ENCODE assay signal across 34 cellular contexts in the genomic region with DNA sequence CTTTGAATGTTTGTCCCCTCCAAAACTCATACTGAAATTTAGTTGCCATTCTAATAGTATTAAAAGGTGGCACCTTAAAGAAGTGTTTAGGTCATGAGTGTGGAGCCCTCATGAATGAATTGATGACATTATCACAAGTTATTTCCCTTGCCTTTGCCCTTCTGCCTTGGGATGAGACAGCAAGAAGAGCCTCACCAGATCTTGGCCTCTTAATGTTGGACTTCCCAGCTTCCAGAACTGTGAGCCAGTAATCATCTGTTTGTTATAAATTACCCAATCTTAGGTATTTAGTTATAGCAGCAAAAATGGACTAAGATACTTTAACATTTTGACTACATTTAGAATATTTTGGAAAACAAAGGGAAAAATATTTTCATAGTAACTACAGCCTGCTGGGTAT.
"Had no signal": no experiment of that assay in that cellular context is flagged by ENCODE, and none has a peak within 500 bp of the region (broad histone marks: within the 10 kb centered on the region; RNA-seq: fewer than 3 reads in every experiment).

No MANE protein-coding gene starts in this region.

- H3K36me3 ChIP-seq: adrenal gland, cardiac muscle cell, gastroesophageal sphincter, heart right ventricle, WERI-Rb-1 had no signal

- H3K4me1 ChIP-seq: adrenal gland, body of pancreas, gastroesophageal sphincter, heart right ventricle had no signal

- H3K4me3 Mint-ChIP-seq: activated B cell treated with CpG ODN at 0.5 μM for 24 hours; activated CD4-positive, alpha-beta memory T cell treated with anti-CD3 and anti-CD28 coated beads for 36 hours; activated CD4-positive, alpha-beta T cell treated with anti-CD3 and anti-CD28 coated beads for 36 hours; activated CD4-positive, alpha-beta T cell treated with anti-CD3 and anti-CD28 coated beads, Interleukin-2, amount 10 ng/mL, durations not matched to agents 24 days and 14 days; activated CD8-positive, alpha-beta memory T cell treated with anti-CD3 and anti-CD28 coated beads, Interleukin-2, amount 10 ng/mL, durations not matched to agents 7 days and 5 days; activated CD8-positive, alpha-beta T cell treated with anti-CD3 and anti-CD28 coated beads, Interleukin-2, amount 10 ng/mL, durations not matched to agents 7 days and 5 days; activated naive CD4-positive, alpha-beta T cell treated with anti-CD3 and anti-CD28 coated beads for 36 hours; activated naive CD4-positive, alpha-beta T cell treated with anti-CD3 and anti-CD28 coated beads, Interleukin-2, amount 50 U/mL, for 24 hours; activated naive CD8-positive, alpha-beta T cell treated with anti-CD3 and anti-CD28 coated beads for 36 hours; activated naive CD8-positive, alpha-beta T cell treated with anti-CD3 and anti-CD28 coated beads, Interleukin-2, amount 50 U/mL, for 24 hours; activated T-helper 1 cell treated with anti-CD3 and anti-CD28 coated beads, Interleukin-12 subunit alpha, Interleukin-12 subunit beta, Interleukin-2, Interleukin-4 antibody, amounts not matched to agents 30 ng/mL and 10 ng/mL and 1 ng/mL, durations not matched to agents 14 hours and 24 hours and 36 hours; dendritic cell treated with granulocyte-macrophage colony-stimulating factor and Interleukin-4, amounts not matched to agents 40 ng/mL and 50 ng/mL, for 4 days; T-helper 17 cell; T-helper 2 cell treated with Interferon-gamma antibody and Interleukin-4, amounts not matched to agents 5 μg/mL and 100 μg/mL, for 36 hours had no signal

- H3K9me3 Mint-ChIP-seq: activated CD4-positive, alpha-beta memory T cell treated with anti-CD3 and anti-CD28 coated beads for 36 hours; activated CD4-positive, alpha-beta T cell treated with anti-CD3 and anti-CD28 coated beads, Interleukin-2, amount 10 ng/mL, durations not matched to agents 24 days and 14 days; activated naive CD4-positive, alpha-beta T cell treated with anti-CD3 and anti-CD28 coated beads for 36 hours; activated naive CD8-positive, alpha-beta T cell treated with anti-CD3 and anti-CD28 coated beads, Interleukin-2, amount 50 U/mL, for 24 hours; activated T-helper 1 cell treated with anti-CD3 and anti-CD28 coated beads, Interleukin-12 subunit alpha, Interleukin-12 subunit beta, Interleukin-2, Interleukin-4 antibody, amounts not matched to agents 30 ng/mL and 10 ng/mL and 1 ng/mL, durations not matched to agents 14 hours and 24 hours and 36 hours; activated T-helper 2 cell treated with anti-CD3 and anti-CD28 coated beads, Interferon-gamma antibody, Interleukin-2, Interleukin-4, amounts not matched to agents 10 μg/mL and 5 μg/mL and 100 μg/mL, durations not matched to agents 14 hours and 24 hours and 36 hours; T-helper 2 cell treated with Interferon-gamma antibody and Interleukin-4, amounts not matched to agents 5 μg/mL and 100 μg/mL, for 36 hours had no signal

- DNase-seq: activated B cell treated with CpG ODN at 0.5 μM for 24 hours; activated CD4-positive, alpha-beta memory T cell treated with anti-CD3 and anti-CD28 coated beads for 36 hours; activated CD4-positive, alpha-beta T cell treated with anti-CD3 and anti-CD28 coated beads for 36 hours; activated CD4-positive, alpha-beta T cell treated with anti-CD3 and anti-CD28 coated beads, Interleukin-2, amount 10 ng/mL, durations not matched to agents 24 days and 14 days; activated CD8-positive, alpha-beta memory T cell treated with anti-CD3 and anti-CD28 coated beads, Interleukin-2, amount 10 ng/mL, durations not matched to agents 7 days and 5 days; activated CD8-positive, alpha-beta memory T cell treated with anti-CD3 and anti-CD28 coated beads, Interleukin-2, amount 50 U/mL, for 4 hours; activated CD8-positive, alpha-beta T cell treated with anti-CD3 and anti-CD28 coated beads, Interleukin-2, amount 10 ng/mL, durations not matched to agents 7 days and 5 days; activated effector memory CD4-positive, alpha-beta T cell treated with anti-CD3 and anti-CD28 coated beads, Interleukin-2, amount 50 U/mL, for 16 hours; activated naive CD4-positive, alpha-beta T cell treated with anti-CD3 and anti-CD28 coated beads for 36 hours; activated naive CD8-positive, alpha-beta T cell treated with anti-CD3 and anti-CD28 coated beads for 36 hours; activated naive CD8-positive, alpha-beta T cell treated with anti-CD3 and anti-CD28 coated beads, Interleukin-2, amount 50 U/mL, for 24 hours; activated T-cell treated with anti-CD3 and anti-CD28 coated beads, Interleukin-2, amount 50 U/mL, for 1 hour; activated T-cell treated with anti-CD3 and anti-CD28 coated beads, Interleukin-2, amount 50 U/mL, for 48 hours; adrenal gland; amygdala; aorta; body of pancreas; central memory CD4-positive, alpha-beta T cell; dorsolateral prefrontal cortex; effector memory CD4-positive, alpha-beta T cell; foreskin melanocyte; heart right ventricle; T-helper 1 cell; T-helper 17 cell; T1000; WERI-Rb-1 had no signal

- H3K27ac ChIP-seq: adrenal gland, body of pancreas, cardiac muscle cell, coronary artery, dorsolateral prefrontal cortex, gastroesophageal sphincter, heart right ventricle, WERI-Rb-1 had no signal

- H3K27me3 ChIP-seq: adrenal gland, body of pancreas, cardiac muscle cell, dorsolateral prefrontal cortex, gastroesophageal sphincter, heart right ventricle had no signal

- H3K27me3 Mint-ChIP-seq: activated B cell treated with CpG ODN at 0.5 μM for 24 hours; activated CD4-positive, alpha-beta memory T cell treated with anti-CD3 and anti-CD28 coated beads for 36 hours; activated CD4-positive, alpha-beta T cell treated with anti-CD3 and anti-CD28 coated beads for 36 hours; activated CD4-positive, alpha-beta T cell treated with anti-CD3 and anti-CD28 coated beads, Interleukin-2, amount 10 ng/mL, durations not matched to agents 24 days and 14 days; activated CD8-positive, alpha-beta memory T cell treated with anti-CD3 and anti-CD28 coated beads, Interleukin-2, amount 10 ng/mL, durations not matched to agents 7 days and 5 days; activated naive CD4-positive, alpha-beta T cell treated with anti-CD3 and anti-CD28 coated beads, Interleukin-2, amount 50 U/mL, for 24 hours; activated naive CD8-positive, alpha-beta T cell treated with anti-CD3 and anti-CD28 coated beads for 36 hours; activated naive CD8-positive, alpha-beta T cell treated with anti-CD3 and anti-CD28 coated beads, Interleukin-2, amount 50 U/mL, for 24 hours; dendritic cell treated with granulocyte-macrophage colony-stimulating factor and Interleukin-4, amounts not matched to agents 40 ng/mL and 50 ng/mL, for 4 days; T-helper 17 cell had no signal

- H3K4me3 ChIP-seq: adrenal gland, body of pancreas, cardiac muscle cell, coronary artery, dorsolateral prefrontal cortex, gastroesophageal sphincter, heart right ventricle had no signal

- H3K4me1 Mint-ChIP-seq: activated B cell treated with CpG ODN at 0.5 μM for 24 hours; activated CD4-positive, alpha-beta T cell treated with anti-CD3 and anti-CD28 coated beads for 36 hours; activated CD4-positive, alpha-beta T cell treated with anti-CD3 and anti-CD28 coated beads, Interleukin-2, amount 10 ng/mL, durations not matched to agents 24 days and 14 days; activated CD8-positive, alpha-beta memory T cell treated with anti-CD3 and anti-CD28 coated beads, Interleukin-2, amount 10 ng/mL, durations not matched to agents 7 days and 5 days; activated naive CD4-positive, alpha-beta T cell treated with anti-CD3 and anti-CD28 coated beads, Interleukin-2, amount 50 U/mL, for 24 hours; activated naive CD8-positive, alpha-beta T cell treated with anti-CD3 and anti-CD28 coated beads for 36 hours; activated naive CD8-positive, alpha-beta T cell treated with anti-CD3 and anti-CD28 coated beads, Interleukin-2, amount 50 U/mL, for 24 hours; T-helper 17 cell had no signal

- H3K36me3 Mint-ChIP-seq: activated CD4-positive, alpha-beta memory T cell treated with anti-CD3 and anti-CD28 coated beads for 36 hours; activated CD8-positive, alpha-beta memory T cell treated with anti-CD3 and anti-CD28 coated beads, Interleukin-2, amount 10 ng/mL, durations not matched to agents 7 days and 5 days; activated naive CD4-positive, alpha-beta T cell treated with anti-CD3 and anti-CD28 coated beads, Interleukin-2, amount 50 U/mL, for 24 hours; activated naive CD8-positive, alpha-beta T cell treated with anti-CD3 and anti-CD28 coated beads for 36 hours had no signal

- H3K27ac Mint-ChIP-seq: activated B cell treated with CpG ODN at 0.5 μM for 24 hours; activated CD4-positive, alpha-beta memory T cell treated with anti-CD3 and anti-CD28 coated beads for 36 hours; activated CD4-positive, alpha-beta T cell treated with anti-CD3 and anti-CD28 coated beads for 36 hours; activated CD4-positive, alpha-beta T cell treated with anti-CD3 and anti-CD28 coated beads, Interleukin-2, amount 10 ng/mL, durations not matched to agents 24 days and 14 days; activated CD8-positive, alpha-beta memory T cell treated with anti-CD3 and anti-CD28 coated beads, Interleukin-2, amount 10 ng/mL, durations not matched to agents 7 days and 5 days; activated CD8-positive, alpha-beta T cell treated with anti-CD3 and anti-CD28 coated beads, Interleukin-2, amount 10 ng/mL, durations not matched to agents 7 days and 5 days; activated naive CD4-positive, alpha-beta T cell treated with anti-CD3 and anti-CD28 coated beads for 36 hours; activated naive CD4-positive, alpha-beta T cell treated with anti-CD3 and anti-CD28 coated beads, Interleukin-2, amount 50 U/mL, for 24 hours; activated naive CD8-positive, alpha-beta T cell treated with anti-CD3 and anti-CD28 coated beads for 36 hours; activated naive CD8-positive, alpha-beta T cell treated with anti-CD3 and anti-CD28 coated beads, Interleukin-2, amount 50 U/mL, for 24 hours; activated T-helper 1 cell treated with anti-CD3 and anti-CD28 coated beads, Interleukin-12 subunit alpha, Interleukin-12 subunit beta, Interleukin-2, Interleukin-4 antibody, amounts not matched to agents 30 ng/mL and 10 ng/mL and 1 ng/mL, durations not matched to agents 14 hours and 24 hours and 36 hours; activated T-helper 2 cell treated with anti-CD3 and anti-CD28 coated beads, Interferon-gamma antibody, Interleukin-2, Interleukin-4, amounts not matched to agents 10 μg/mL and 5 μg/mL and 100 μg/mL, durations not matched to agents 14 hours and 24 hours and 36 hours; dendritic cell treated with granulocyte-macrophage colony-stimulating factor and Interleukin-4, amounts not matched to agents 40 ng/mL and 50 ng/mL, for 4 days; T-helper 17 cell; T-helper 2 cell treated with Interferon-gamma antibody and Interleukin-4, amounts not matched to agents 5 μg/mL and 100 μg/mL, for 36 hours had no signal

- H3K9me3 ChIP-seq: adrenal gland, body of pancreas, heart right ventricle had no signal
